In genomic region chr1:42940851-42941639, GRCh38 we compare ENCODE assay signal across 8 cellular contexts. TPM values are rescaled to one million over a fixed set of nuclear protein-coding genes. Genes with fewer than 3 reads are reported as not detected.
DNase-seq lines count a peak whose midpoint lies in the region; ATAC-seq and TF ChIP-seq lines count a peak whose summit lies in the region.

No MANE protein-coding gene starts in this region.

- ATAC-seq in central memory CD8-positive, alpha-beta T cell (replicated peaks; ENCODE audit: extremely low read depth, poor library complexity, severe bottlenecking) = no peak
- no peak for ATAC-seq in mucosa of descending colon

- peaks cover 16 to 73% (median 21%) of the 10 kb centered on the region in 3 donors for H3K36me3 Mint-ChIP-seq in CD8-positive, alpha-beta memory T cell
- peaks cover 46% of the 10 kb centered on the region for H3K36me3 Mint-ChIP-seq in central memory CD8-positive, alpha-beta T cell (ENCODE audit: insufficient read depth)

- peaks cover 96% of the 10 kb centered on the region for H3K4me1 ChIP-seq in CD8-positive, alpha-beta memory T cell (ENCODE audit: insufficient read depth, low read length)
- peaks cover 90% of the 10 kb centered on the region for H3K4me1 ChIP-seq in mucosa of descending colon (ENCODE audit: low read depth)
- peaks cover 9% of the 10 kb centered on the region for H3K4me1 ChIP-seq in BE2C

- intact Hi-C loops in mucosa of descending colon (cut with DNase I, micrococcal nuclease) = no loop called here

- TF ChIP-seq CTCF in mucosa of descending colon (IDR thresholded peaks at IDR 0.05) (no peak), BE2C (IDR thresholded peaks at IDR 0.05; ENCODE audit: low read depth, low read length) (no peak)

- peak overlapping the region; percentile 35 for H3K27ac ChIP-seq in CD8-positive, alpha-beta memory T cell (ENCODE audit: low read depth, low read length)

- no peaks in the 10 kb centered on the region for H3K9me3 Mint-ChIP-seq in CD8-positive, alpha-beta memory T cell
- no peaks in the 10 kb centered on the region for H3K9me3 Mint-ChIP-seq in central memory CD8-positive, alpha-beta T cell

- H3K36me3 ChIP-seq in CD8-positive, alpha-beta memory T cell (ENCODE audit: insufficient read depth, low read length) = peaks cover 34% of the 10 kb centered on the region
- H3K36me3 ChIP-seq in mucosa of descending colon (ENCODE audit: low read depth) = no peaks in the 10 kb centered on the region
- H3K36me3 ChIP-seq in BE2C = peaks cover 66% of the 10 kb centered on the region

- H3K9me3 ChIP-seq in CD8-positive, alpha-beta memory T cell (ENCODE audit: low read length) = no peaks in the 10 kb centered on the region
- H3K9me3 ChIP-seq in mucosa of descending colon (no peaks in the 10 kb centered on the region), BE2C (no peaks in the 10 kb centered on the region)

- H3K4me3 Mint-ChIP-seq in CD8-positive, alpha-beta memory T cell = peak overlapping the region in 5 of 7 donors; percentile 4 to 50 (median 8)
- H3K4me3 Mint-ChIP-seq in central memory CD8-positive, alpha-beta T cell = peak overlapping the region; percentile 75

- H3K27me3 Mint-ChIP-seq in CD8-positive, alpha-beta memory T cell = peaks cover 0 to 3% of the 10 kb centered on the region in 2 donors
- H3K27me3 Mint-ChIP-seq in central memory CD8-positive, alpha-beta T cell = no peaks in the 10 kb centered on the region

- peak overlapping the region; percentile 66 to 97 (median 91) for H3K27ac Mint-ChIP-seq in CD8-positive, alpha-beta memory T cell
- peak overlapping the region; percentile 90 for H3K27ac Mint-ChIP-seq in central memory CD8-positive, alpha-beta T cell (ENCODE audit: low read depth)

- POLR2A ChIA-PET in CD8-positive, alpha-beta memory T cell (lab: Charles Lee) = interaction anchor here (0.9 kb wide), 1 partner anchor 133 kb away, joined by 3 read pairs; no protein-coding TSS in a partner anchor

- H3K4me3 ChIP-seq in CD8-positive, alpha-beta memory T cell (ENCODE audit: low read length) = no peak overlapping the region
- no peak overlapping the region for H3K4me3 ChIP-seq in mucosa of descending colon
- H3K4me3 ChIP-seq in BE2C (ENCODE audit: low read depth, low read length) = no peak overlapping the region

- peaks cover 95 to 99% (median 99%) of the 10 kb centered on the region in 3 donors for H3K4me1 Mint-ChIP-seq in CD8-positive, alpha-beta memory T cell
- H3K4me1 Mint-ChIP-seq in central memory CD8-positive, alpha-beta T cell = peaks cover 94% of the 10 kb centered on the region

- no peaks in the 10 kb centered on the region for H3K27me3 ChIP-seq in CD8-positive, alpha-beta memory T cell (ENCODE audit: insufficient read depth, low read length, poor library complexity, severe bottlenecking)
- H3K27me3 ChIP-seq in BE2C = no peaks in the 10 kb centered on the region

- DNase-seq in CD8-positive, alpha-beta memory T cell = no peak
- peak; percentile 83 for DNase-seq in NCI-H460 (ENCODE audit: extremely low read depth, low read depth)
- DNase-seq in central memory CD8-positive, alpha-beta T cell (ENCODE audit: low spot score in 2 of 2) = no peak
- peak; percentile 21 to 55 (median 24) for DNase-seq in mucosa of descending colon
- no peak for DNase-seq in stimulated activated CD4-positive, alpha-beta T cell treated with anti-CD3 and anti-CD28 coated beads, Interleukin-2, amount 100 ng/mL, for 48 hours
- DNase-seq in NCI-H524 treated with DMSO at 0.1 percent for 48 hours (lab: John Stamatoyannopoulos, UW) = no peak
- DNase-seq in NCI-H1105 treated with DMSO at 0.1 percent for 48 hours (lab: John Stamatoyannopoulos, UW) = no peak
- no peak for DNase-seq in BE2C

- CTCF ChIA-PET in CD8-positive, alpha-beta memory T cell (lab: Charles Lee) = interaction anchor here (1.2 to 2.4 kb wide), 3 partner anchors 10 to 18 kb away, joined by 5 to 6 read pairs (median 5); no protein-coding TSS in a partner anchor

RNA-seq across cellular contexts. Expression of gene SLC2A1, which starts 17.6 kb away (rescaled TPM):
- total RNA-seq in CD8-positive, alpha-beta memory T cell = 100 to 1,000 TPM; 103 to 108 TPM
- polyA plus RNA-seq in CD8-positive, alpha-beta memory T cell = 42.6 TPM
- total RNA-seq in NCI-H460 (2014; rRNA removed; shearing (Covaris generic)) = 129 and 170 TPM in 2 replicates
- 382 and 424 TPM in 2 replicates for polyA plus RNA-seq in NCI-H460 (2014; cell fraction: nucleus; rRNA removed)
- 10 to 100 TPM; 36.0 to 81.2 (median 74.3) TPM for total RNA-seq in mucosa of descending colon
- polyA plus RNA-seq in BE2C (2012; ENCODE audit: insufficient read depth, insufficient read length, low read depth) = 40.9 TPM

Comparison
In these comparisons a context has a peak if more than half of its experiments do, and no peak if none do; other contexts are left out.
1. DNase-seq: peak in NCI-H460 (single experiment) and mucosa of descending colon (3 of 3); none in CD8-positive, alpha-beta memory T cell (0 of 5), central memory CD8-positive, alpha-beta T cell (0 of 2), stimulated activated CD4-positive, alpha-beta T cell treated with anti-CD3 and anti-CD28 coated beads, Interleukin-2, amount 100 ng/mL, for 48 hours (0 of 2), NCI-H524 treated with DMSO at 0.1 percent for 48 hours (single experiment), NCI-H1105 treated with DMSO at 0.1 percent for 48 hours (single experiment) and BE2C (single experiment).